ENCODE assay signal across 10 cellular contexts in the genomic region with DNA sequence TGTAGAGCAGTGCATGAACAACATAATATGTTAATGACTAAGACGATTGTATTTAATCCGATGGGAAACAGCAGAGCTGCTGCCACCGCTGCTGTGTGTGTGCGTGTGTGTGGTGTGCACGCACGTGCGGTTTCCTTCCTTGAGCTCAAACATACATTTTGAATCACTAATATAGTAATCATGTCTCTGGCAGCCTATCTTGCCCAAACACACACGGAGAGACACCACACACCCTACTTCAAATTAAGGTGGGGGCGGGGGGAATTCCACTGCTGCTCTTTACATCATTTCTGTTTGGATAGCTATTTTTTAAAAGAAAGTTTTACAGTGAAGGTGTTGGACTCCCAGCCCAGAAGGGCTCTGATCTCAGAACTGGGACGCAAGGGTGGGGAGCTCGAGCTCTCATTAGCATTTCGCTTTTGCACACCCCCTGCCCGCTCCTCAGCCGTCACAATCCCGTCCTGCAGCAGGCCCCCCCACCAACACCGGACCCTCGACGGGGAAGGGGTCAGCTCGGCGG. TPM values are rescaled to one million over a fixed set of nuclear protein-coding genes. Genes with fewer than 3 reads are reported as not detected.
A peak's percentile ranks its signal among the peaks of the same experiment; 100 is the strongest.
DNase-seq lines count a peak whose midpoint lies in the region; ATAC-seq and TF ChIP-seq lines count a peak whose summit lies in the region.
"Had no signal": no experiment of that assay in that cellular context is flagged by ENCODE, and none has a peak within 500 bp of the region (broad histone marks: within the 10 kb centered on the region; RNA-seq: fewer than 3 reads in every experiment).

No MANE protein-coding gene starts in this region.

- peak overlapping the region; percentile 42 for H3K4me3 Mint-ChIP-seq in T-helper 2 cell treated with Interferon-gamma antibody and Interleukin-4, amounts not matched to agents 5 μg/mL and 100 μg/mL, for 36 hours
- peak overlapping the region; percentile 57 to 88 (median 76) for H3K4me3 Mint-ChIP-seq in naive thymus-derived CD8-positive, alpha-beta T cell

- H3K27me3 Mint-ChIP-seq in T-helper 2 cell treated with Interferon-gamma antibody and Interleukin-4, amounts not matched to agents 5 μg/mL and 100 μg/mL, for 36 hours (ENCODE audit: low read depth), result peaks cover 40% of the 10 kb centered on the region
- H3K27me3 Mint-ChIP-seq in naive thymus-derived CD8-positive, alpha-beta T cell, result peaks cover 0 to 33% (median 5%) of the 10 kb centered on the region in 5 donors

- TF ChIP-seq CTCF in 22Rv1 (IDR thresholded peaks at IDR 0.05), result no peak

- H3K9me3 Mint-ChIP-seq in T-helper 2 cell treated with Interferon-gamma antibody and Interleukin-4, amounts not matched to agents 5 μg/mL and 100 μg/mL, for 36 hours, result no peaks in the 10 kb centered on the region
- no peaks in the 10 kb centered on the region for H3K9me3 Mint-ChIP-seq in naive thymus-derived CD8-positive, alpha-beta T cell

- H3K27ac ChIP-seq in 22Rv1, result peak overlapping the region; percentile 49; the same call in 1 of the 2 replicates

- no peak overlapping the region for H3K27ac Mint-ChIP-seq in T-helper 2 cell treated with Interferon-gamma antibody and Interleukin-4, amounts not matched to agents 5 μg/mL and 100 μg/mL, for 36 hours
- H3K27ac Mint-ChIP-seq in naive thymus-derived CD8-positive, alpha-beta T cell, result peak overlapping the region; percentile 54 to 95 (median 84)

- peaks cover 6% of the 10 kb centered on the region for H3K4me1 Mint-ChIP-seq in T-helper 2 cell treated with Interferon-gamma antibody and Interleukin-4, amounts not matched to agents 5 μg/mL and 100 μg/mL, for 36 hours (ENCODE audit: low read depth)
- peaks cover 3 to 20% (median 11%) of the 10 kb centered on the region in 4 donors for H3K4me1 Mint-ChIP-seq in naive thymus-derived CD8-positive, alpha-beta T cell

- ATAC-seq in naive thymus-derived CD8-positive, alpha-beta T cell, result peak; percentile 80 to 91
- ATAC-seq in HG02885 (IDR thresholded peaks at IDR 0.05; ENCODE audit: poor library complexity, unreplicated experiment) (no peak), GM21825 (IDR thresholded peaks at IDR 0.05; ENCODE audit: unreplicated experiment) (no peak), GM21360 (IDR thresholded peaks at IDR 0.05; ENCODE audit: unreplicated experiment) (no peak)

- POLR2A ChIA-PET in naive thymus-derived CD8-positive, alpha-beta T cell (lab: Charles Lee), result interaction anchor here (0.6 to 1.9 kb wide), 10 partner anchors 9 to 97 kb away, joined by 3 to 8 read pairs (median 4); no protein-coding TSS in a partner anchor

- peaks cover 1% of the 10 kb centered on the region for H3K36me3 Mint-ChIP-seq in T-helper 2 cell treated with Interferon-gamma antibody and Interleukin-4, amounts not matched to agents 5 μg/mL and 100 μg/mL, for 36 hours (ENCODE audit: low read depth)
- no peaks in the 10 kb centered on the region for H3K36me3 Mint-ChIP-seq in naive thymus-derived CD8-positive, alpha-beta T cell

- peak; percentile 17 for DNase-seq in T-helper 2 cell treated with Interferon-gamma antibody and Interleukin-4, amounts not matched to agents 5 μg/mL and 100 μg/mL, for 36 hours (ENCODE audit: low spot score)
- peak; percentile 51 for DNase-seq in activated naive CD8-positive, alpha-beta T cell treated with anti-CD3 and anti-CD28 coated beads, Interleukin-2, amount 50 U/mL, for 16 hours (ENCODE audit: low read depth, low spot score)
- DNase-seq in naive thymus-derived CD8-positive, alpha-beta T cell, result peak; percentile 30 to 87 (median 76)
- DNase-seq in DMS 273 treated with DMSO at 0.1 percent for 48 hours (lab: John Stamatoyannopoulos, UW), result no peak
- DNase-seq: C1 segment of cervical spinal cord, head of caudate nucleus had no signal

RNA-seq across cellular contexts. Expression of a gene that starts 0.6 kb away (rescaled TPM):
- 1 to 10 TPM in 1 of 2 experiments, under 1 TPM in 1; 0.41 to 1.2 TPM for total RNA-seq in naive thymus-derived CD8-positive, alpha-beta T cell
- under 1 TPM in 2 of 3 donors, not detected in 1; 0.01 to 0.02 TPM for polyA plus RNA-seq in naive thymus-derived CD8-positive, alpha-beta T cell

RNA-seq across cellular contexts. Expression of a gene that starts 33.9 kb away (rescaled TPM):
- 10 to 100 TPM; 11.8 to 14.2 TPM for total RNA-seq in naive thymus-derived CD8-positive, alpha-beta T cell
- polyA plus RNA-seq in naive thymus-derived CD8-positive, alpha-beta T cell, result 1 to 10 TPM; 1.5 to 3.5 (median 2.8) TPM

Comparison
In these comparisons a context has a peak if more than half of its experiments do, and no peak if none do; other contexts are left out.
1. ATAC-seq: peak in naive thymus-derived CD8-positive, alpha-beta T cell (2 of 2); none in HG02885 (single experiment), GM21825 (single experiment) and GM21360 (single experiment).